8 cellular contexts compared by ENCODE assay signal in genomic region chr6:11207199-11207968, GRCh38. TPM values are rescaled to one million over a fixed set of nuclear protein-coding genes. Genes with fewer than 3 reads are reported as not detected.
DNase-seq lines count a peak whose midpoint lies in the region; ATAC-seq, FAIRE-seq and TF ChIP-seq lines count a peak whose summit lies in the region.

No MANE protein-coding gene starts in this region.

- DNase-seq in H54 (ENCODE audit: insufficient read length, low spot score): no peak
- peak; percentile 70 for DNase-seq in SKM-1 (lab: John Stamatoyannopoulos, UW; ENCODE audit: unreplicated experiment)
- DNase-seq in foreskin keratinocyte: peak; percentile 100
- peak; percentile 89 for DNase-seq in prostate gland (ENCODE audit: low spot score)
- no peak for DNase-seq in NCI-H82 treated with DMSO at 0.1 percent for 48 hours (lab: John Stamatoyannopoulos, UW; ENCODE audit: unreplicated experiment)
- DNase-seq in stimulated activated CD4-positive, alpha-beta T cell treated with anti-CD3 and anti-CD28 coated beads, Interleukin-4, amount 100 ng/mL, for 4 hours: no peak

- H3K4me1 ChIP-seq in foreskin keratinocyte: peaks cover 15% of the 10 kb centered on the region
- H3K4me1 ChIP-seq in prostate gland (replicated peaks): no peaks in the 10 kb centered on the region

- TF ChIP-seq CTCF in foreskin keratinocyte (conservative IDR thresholded peaks at IDR 0.05) (no peak), prostate gland (IDR thresholded peaks at IDR 0.05) (no peak)

- H3K36me3 ChIP-seq in prostate gland: no peaks in the 10 kb centered on the region

- no peak overlapping the region for H3K4me3 ChIP-seq in prostate gland

- intact Hi-C loops in prostate gland (cut with DNase I): no loop called here

- no peaks in the 10 kb centered on the region for H3K9me3 ChIP-seq in prostate gland

- 58% methylated on average over 5 of the region's 5 CpGs for WGBS in prostate gland

- peak; percentile 83 for FAIRE-seq in H54 (lab: Jason Lieb, UNC)

- peak overlapping the region; percentile 77 for H3K27ac ChIP-seq in foreskin keratinocyte
- H3K27ac ChIP-seq in prostate gland: peak overlapping the region; percentile 62 to 67

- H3K27me3 ChIP-seq in foreskin keratinocyte (no peaks in the 10 kb centered on the region), prostate gland (replicated peaks; ENCODE audit: insufficient read depth) (no peaks in the 10 kb centered on the region)

- ATAC-seq in foreskin keratinocyte: peak; percentile 93
- ATAC-seq in HG03175 (IDR thresholded peaks at IDR 0.05; ENCODE audit: unreplicated experiment): no peak
- no peak for ATAC-seq in HG03457 (IDR thresholded peaks at IDR 0.05; ENCODE audit: unreplicated experiment)

- TF ChIP-seq POLR2A in H54 (IDR thresholded peaks at IDR 0.05; ENCODE audit: low read depth, low read length) (no peak), prostate gland (IDR thresholded peaks at IDR 0.05) (no peak)

RNA-seq across cellular contexts. Expression of gene NEDD9, which starts 25.1 kb away (rescaled TPM):
- total RNA-seq in foreskin keratinocyte (3.1 and 3.6 TPM in 2 replicates), prostate gland (10 to 100 TPM; 51.1 to 72.1 TPM)
- 1.1 and 1.2 TPM in 2 replicates for polyA plus RNA-seq in foreskin keratinocyte

Comparison
In these comparisons a context has a peak if more than half of its experiments do, and no peak if none do; other contexts are left out.
1. DNase-seq: peak in SKM-1 (single experiment), foreskin keratinocyte (2 of 2) and prostate gland (single experiment); none in H54 (single experiment), NCI-H82 treated with DMSO at 0.1 percent for 48 hours (single experiment) and stimulated activated CD4-positive, alpha-beta T cell treated with anti-CD3 and anti-CD28 coated beads, Interleukin-4, amount 100 ng/mL, for 4 hours (0 of 2).
2. RNA of gene NEDD9, which starts 25.1 kb away (total RNA-seq): 51.1 to 72.1 TPM in prostate gland; 3.1 to 3.6 TPM in foreskin keratinocyte; every median in the first group is over 10 times any median in the second.